1 cellular context compared by ENCODE assay signal in the genomic region with DNA sequence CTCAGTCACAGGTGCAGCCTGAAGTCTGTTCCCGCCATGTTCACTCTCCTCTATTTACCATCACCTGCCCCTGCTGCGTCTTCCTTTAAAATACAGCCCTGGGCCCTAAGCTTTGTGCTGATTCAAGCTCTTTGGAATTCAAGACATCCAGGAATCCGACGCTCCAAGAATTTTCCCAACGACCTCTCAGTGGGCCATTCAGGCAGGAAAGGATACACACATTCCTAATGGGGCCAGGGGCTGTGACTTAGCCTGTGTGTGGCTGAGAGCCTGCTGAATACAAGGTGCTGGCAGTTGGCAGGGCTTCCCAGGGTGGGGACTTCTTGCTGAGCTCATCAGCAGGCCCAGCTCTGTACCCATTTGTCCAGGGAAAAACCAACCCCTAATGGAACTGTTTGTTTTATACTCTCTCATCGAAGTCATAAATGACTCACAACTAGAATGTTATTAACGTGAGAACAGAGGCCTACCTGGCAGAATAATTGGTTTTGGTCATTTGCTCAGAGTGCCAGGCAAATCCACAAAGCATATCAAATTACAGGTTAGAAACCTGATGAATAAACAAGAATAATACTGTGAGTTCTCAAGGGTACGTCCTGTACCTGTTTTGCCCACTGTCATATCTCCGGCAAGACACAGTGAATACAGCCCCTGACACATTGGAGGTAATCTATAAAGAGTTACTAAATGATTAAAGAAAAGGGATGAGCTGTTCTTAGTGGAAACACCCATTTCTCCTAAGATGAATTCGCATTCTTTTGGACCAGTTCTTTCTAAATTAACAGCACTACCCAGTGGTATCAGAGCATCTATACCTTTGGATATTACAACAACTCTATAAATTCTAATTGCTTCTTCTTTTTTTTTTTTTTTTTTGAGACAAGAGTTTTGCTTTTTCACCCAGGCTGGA.
A peak's percentile ranks its signal among the peaks of the same experiment; 100 is the strongest.
TF ChIP-seq lines count a peak whose summit lies in the region.

No MANE protein-coding gene starts in this region.

TF ChIP-seq in HepG2, 621 proteins besides CTCF, POLR2A, EP300 and RAD21 (continued from another document and continues in another):
- TF ChIP-seq, protein P1, sequence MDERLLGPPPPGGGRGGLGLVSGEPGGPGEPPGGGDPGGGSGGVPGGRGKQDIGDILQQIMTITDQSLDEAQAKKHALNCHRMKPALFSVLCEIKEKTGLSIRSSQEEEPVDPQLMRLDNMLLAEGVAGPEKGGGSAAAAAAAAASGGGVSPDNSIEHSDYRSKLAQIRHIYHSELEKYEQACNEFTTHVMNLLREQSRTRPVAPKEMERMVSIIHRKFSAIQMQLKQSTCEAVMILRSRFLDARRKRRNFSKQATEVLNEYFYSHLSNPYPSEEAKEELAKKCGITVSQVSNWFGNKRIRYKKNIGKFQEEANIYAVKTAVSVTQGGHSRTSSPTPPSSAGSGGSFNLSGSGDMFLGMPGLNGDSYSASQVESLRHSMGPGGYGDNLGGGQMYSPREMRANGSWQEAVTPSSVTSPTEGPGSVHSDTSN (CRISPR knock-in tag; IDR thresholded peaks at IDR 0.05) = no peak
- TF ChIP-seq, protein P2, sequence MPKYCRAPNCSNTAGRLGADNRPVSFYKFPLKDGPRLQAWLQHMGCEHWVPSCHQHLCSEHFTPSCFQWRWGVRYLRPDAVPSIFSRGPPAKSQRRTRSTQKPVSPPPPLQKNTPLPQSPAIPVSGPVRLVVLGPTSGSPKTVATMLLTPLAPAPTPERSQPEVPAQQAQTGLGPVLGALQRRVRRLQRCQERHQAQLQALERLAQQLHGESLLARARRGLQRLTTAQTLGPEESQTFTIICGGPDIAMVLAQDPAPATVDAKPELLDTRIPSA (CRISPR knock-in tag; IDR thresholded peaks at IDR 0.05; ENCODE audit: borderline replicate concordance) = no peak
- no peak for TF ChIP-seq ZNF557 (CRISPR knock-in tag; IDR thresholded peaks at IDR 0.05)
- TF ChIP-seq ZNF367 (CRISPR knock-in tag; IDR thresholded peaks at IDR 0.05; ENCODE audit: borderline replicate concordance) = no peak
- TF ChIP-seq ADNP (CRISPR knock-in tag; IDR thresholded peaks at IDR 0.05) = no peak
- TF ChIP-seq ZFP37 (CRISPR knock-in tag; IDR thresholded peaks at IDR 0.05; ENCODE audit: borderline replicate concordance) = no peak
- TF ChIP-seq KDM2A (CRISPR knock-in tag; IDR thresholded peaks at IDR 0.05; ENCODE audit: borderline replicate concordance, low read depth) = peak; percentile 16; the same call in 1 of the 2 replicates
- TF ChIP-seq ZNF777 (CRISPR knock-in tag; IDR thresholded peaks at IDR 0.05) = no peak
- TF ChIP-seq ZEB1 (IDR thresholded peaks at IDR 0.05; ENCODE audit: insufficient replicate concordance, low read depth) = no peak
- no peak for TF ChIP-seq IKZF4 (CRISPR knock-in tag; IDR thresholded peaks at IDR 0.05; ENCODE audit: borderline replicate concordance, low read depth, not compliant biosample characterization)
- TF ChIP-seq PHF21A (CRISPR knock-in tag; IDR thresholded peaks at IDR 0.05) = no peak
- TF ChIP-seq, protein P3, sequence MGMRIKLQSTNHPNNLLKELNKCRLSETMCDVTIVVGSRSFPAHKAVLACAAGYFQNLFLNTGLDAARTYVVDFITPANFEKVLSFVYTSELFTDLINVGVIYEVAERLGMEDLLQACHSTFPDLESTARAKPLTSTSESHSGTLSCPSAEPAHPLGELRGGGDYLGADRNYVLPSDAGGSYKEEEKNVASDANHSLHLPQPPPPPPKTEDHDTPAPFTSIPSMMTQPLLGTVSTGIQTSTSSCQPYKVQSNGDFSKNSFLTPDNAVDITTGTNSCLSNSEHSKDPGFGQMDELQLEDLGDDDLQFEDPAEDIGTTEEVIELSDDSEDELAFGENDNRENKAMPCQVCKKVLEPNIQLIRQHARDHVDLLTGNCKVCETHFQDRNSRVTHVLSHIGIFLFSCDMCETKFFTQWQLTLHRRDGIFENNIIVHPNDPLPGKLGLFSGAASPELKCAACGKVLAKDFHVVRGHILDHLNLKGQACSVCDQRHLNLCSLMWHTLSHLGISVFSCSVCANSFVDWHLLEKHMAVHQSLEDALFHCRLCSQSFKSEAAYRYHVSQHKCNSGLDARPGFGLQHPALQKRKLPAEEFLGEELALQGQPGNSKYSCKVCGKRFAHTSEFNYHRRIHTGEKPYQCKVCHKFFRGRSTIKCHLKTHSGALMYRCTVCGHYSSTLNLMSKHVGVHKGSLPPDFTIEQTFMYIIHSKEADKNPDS (CRISPR knock-in tag; IDR thresholded peaks at IDR 0.05) = no peak
- no peak for TF ChIP-seq SIX4 (CRISPR knock-in tag; IDR thresholded peaks at IDR 0.05)
- TF ChIP-seq, protein P4, sequence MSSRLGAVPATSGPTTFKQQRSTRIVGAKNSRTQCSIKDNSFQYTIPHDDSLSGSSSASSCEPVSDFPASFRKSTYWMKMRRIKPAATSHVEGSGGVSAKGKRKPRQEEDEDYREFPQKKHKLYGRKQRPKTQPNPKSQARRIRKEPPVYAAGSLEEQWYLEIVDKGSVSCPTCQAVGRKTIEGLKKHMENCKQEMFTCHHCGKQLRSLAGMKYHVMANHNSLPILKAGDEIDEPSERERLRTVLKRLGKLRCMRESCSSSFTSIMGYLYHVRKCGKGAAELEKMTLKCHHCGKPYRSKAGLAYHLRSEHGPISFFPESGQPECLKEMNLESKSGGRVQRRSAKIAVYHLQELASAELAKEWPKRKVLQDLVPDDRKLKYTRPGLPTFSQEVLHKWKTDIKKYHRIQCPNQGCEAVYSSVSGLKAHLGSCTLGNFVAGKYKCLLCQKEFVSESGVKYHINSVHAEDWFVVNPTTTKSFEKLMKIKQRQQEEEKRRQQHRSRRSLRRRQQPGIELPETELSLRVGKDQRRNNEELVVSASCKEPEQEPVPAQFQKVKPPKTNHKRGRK (CRISPR knock-in tag; IDR thresholded peaks at IDR 0.05) = no peak
- TF ChIP-seq PHF8 (CRISPR knock-in tag; IDR thresholded peaks at IDR 0.05) = no peak
- no peak for TF ChIP-seq ZIK1 (CRISPR knock-in tag; IDR thresholded peaks at IDR 0.05; ENCODE audit: borderline replicate concordance, low read depth)
- TF ChIP-seq MAFF (IDR thresholded peaks at IDR 0.05; ENCODE audit: low read depth, low read length) = peak; percentile 55
- TF ChIP-seq RXRA (CRISPR knock-in tag; IDR thresholded peaks at IDR 0.05) = 0 out of 2 replicates have a peak, but pooled peaks have one; percentile 34
- TF ChIP-seq, protein P5, sequence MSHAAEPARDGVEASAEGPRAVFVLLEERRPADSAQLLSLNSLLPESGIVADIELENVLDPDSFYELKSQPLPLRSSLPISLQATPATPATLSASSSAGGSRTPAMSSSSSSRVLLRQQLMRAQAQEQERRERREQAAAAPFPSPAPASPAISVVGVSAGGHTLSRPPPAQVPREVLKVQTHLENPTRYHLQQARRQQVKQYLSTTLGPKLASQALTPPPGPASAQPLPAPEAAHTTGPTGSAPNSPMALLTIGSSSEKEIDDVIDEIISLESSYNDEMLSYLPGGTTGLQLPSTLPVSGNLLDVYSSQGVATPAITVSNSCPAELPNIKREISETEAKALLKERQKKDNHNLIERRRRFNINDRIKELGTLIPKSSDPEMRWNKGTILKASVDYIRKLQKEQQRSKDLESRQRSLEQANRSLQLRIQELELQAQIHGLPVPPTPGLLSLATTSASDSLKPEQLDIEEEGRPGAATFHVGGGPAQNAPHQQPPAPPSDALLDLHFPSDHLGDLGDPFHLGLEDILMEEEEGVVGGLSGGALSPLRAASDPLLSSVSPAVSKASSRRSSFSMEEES (CRISPR knock-in tag; IDR thresholded peaks at IDR 0.05) = no peak
- no peak for TF ChIP-seq ZFP1 (CRISPR knock-in tag; IDR thresholded peaks at IDR 0.05)
- no peak for TF ChIP-seq CHD4 (IDR thresholded peaks at IDR 0.05; ENCODE audit: borderline replicate concordance, low read length)
- TF ChIP-seq NFE2 (CRISPR knock-in tag; IDR thresholded peaks at IDR 0.05) = no peak
- no peak for TF ChIP-seq ZNF691 (CRISPR knock-in tag; IDR thresholded peaks at IDR 0.05; ENCODE audit: borderline replicate concordance, low read depth)
- TF ChIP-seq JUN (CRISPR knock-in tag; IDR thresholded peaks at IDR 0.05) = 0 out of 2 replicates have a peak, but pooled peaks have one; percentile 29
- TF ChIP-seq JUND (CRISPR knock-in tag; IDR thresholded peaks at IDR 0.05) = no peak
- peak; percentile 46; the same call in 1 of the 2 replicates for TF ChIP-seq GATAD2A (CRISPR knock-in tag; IDR thresholded peaks at IDR 0.05)
- TF ChIP-seq ZNF446 (CRISPR knock-in tag; IDR thresholded peaks at IDR 0.05) = no peak
- no peak for TF ChIP-seq ZNF3 (CRISPR knock-in tag; IDR thresholded peaks at IDR 0.05)
- TF ChIP-seq GPN1 (CRISPR knock-in tag; IDR thresholded peaks at IDR 0.05; ENCODE audit: borderline replicate concordance) = no peak
- peak; percentile 87 for TF ChIP-seq TEAD3 (CRISPR knock-in tag; optimal IDR thresholded peaks at IDR 0.05; ENCODE audit: borderline replicate concordance)
- no peak for TF ChIP-seq USF2 (IDR thresholded peaks at IDR 0.05; ENCODE audit: low read depth, low read length)
- no peak for TF ChIP-seq USF2 (CRISPR knock-in tag; IDR thresholded peaks at IDR 0.05; ENCODE audit: borderline replicate concordance)
- TF ChIP-seq ZNF614 (CRISPR knock-in tag; IDR thresholded peaks at IDR 0.05; ENCODE audit: borderline replicate concordance) = peak; percentile 23; the same call in 1 of the 2 replicates
- TF ChIP-seq ZNF850 (CRISPR knock-in tag; conservative IDR thresholded peaks at IDR 0.05) = no peak
- TF ChIP-seq DMTF1 (CRISPR knock-in tag; IDR thresholded peaks at IDR 0.05) = no peak
- TF ChIP-seq ATF4 (CRISPR knock-in tag; IDR thresholded peaks at IDR 0.05) = no peak
- TF ChIP-seq, protein P6, sequence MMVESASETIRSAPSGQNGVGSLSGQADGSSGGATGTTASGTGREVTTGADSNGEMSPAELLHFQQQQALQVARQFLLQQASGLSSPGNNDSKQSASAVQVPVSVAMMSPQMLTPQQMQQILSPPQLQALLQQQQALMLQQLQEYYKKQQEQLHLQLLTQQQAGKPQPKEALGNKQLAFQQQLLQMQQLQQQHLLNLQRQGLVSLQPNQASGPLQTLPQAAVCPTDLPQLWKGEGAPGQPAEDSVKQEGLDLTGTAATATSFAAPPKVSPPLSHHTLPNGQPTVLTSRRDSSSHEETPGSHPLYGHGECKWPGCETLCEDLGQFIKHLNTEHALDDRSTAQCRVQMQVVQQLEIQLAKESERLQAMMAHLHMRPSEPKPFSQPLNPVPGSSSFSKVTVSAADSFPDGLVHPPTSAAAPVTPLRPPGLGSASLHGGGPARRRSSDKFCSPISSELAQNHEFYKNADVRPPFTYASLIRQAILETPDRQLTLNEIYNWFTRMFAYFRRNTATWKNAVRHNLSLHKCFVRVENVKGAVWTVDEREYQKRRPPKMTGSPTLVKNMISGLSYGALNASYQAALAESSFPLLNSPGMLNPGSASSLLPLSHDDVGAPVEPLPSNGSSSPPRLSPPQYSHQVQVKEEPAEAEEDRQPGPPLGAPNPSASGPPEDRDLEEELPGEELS (CRISPR knock-in tag; IDR thresholded peaks at IDR 0.05) = no peak
- no peak for TF ChIP-seq GABPB1 (CRISPR knock-in tag; IDR thresholded peaks at IDR 0.05)
- TF ChIP-seq ZBTB21 (CRISPR knock-in tag; IDR thresholded peaks at IDR 0.05) = no peak
- no peak for TF ChIP-seq HNF4G (IDR thresholded peaks at IDR 0.05; ENCODE audit: borderline replicate concordance, low read depth, low read length)
- no peak for TF ChIP-seq HNF4G (CRISPR knock-in tag; IDR thresholded peaks at IDR 0.05; ENCODE audit: borderline replicate concordance, low read depth)
- TF ChIP-seq MAFK (conservative IDR thresholded peaks at IDR 0.05 in 1 of 2, IDR thresholded peaks at IDR 0.05 in 1 of 2; ENCODE audit: low read length in 2 of 2) = peak; percentile 44 to 66
- no peak for TF ChIP-seq U2AF1 (optimal IDR thresholded peaks at IDR 0.05; ENCODE audit: low read depth, low read length)
- TF ChIP-seq ZNF10 (CRISPR knock-in tag; IDR thresholded peaks at IDR 0.05; ENCODE audit: borderline replicate concordance, low read depth) = no peak
- no peak for TF ChIP-seq KDM5A (IDR thresholded peaks at IDR 0.05; ENCODE audit: borderline replicate concordance, low read length)
- TF ChIP-seq ZBTB20 (CRISPR knock-in tag; IDR thresholded peaks at IDR 0.05; ENCODE audit: borderline replicate concordance, low read depth) = no peak
